2 cellular contexts compared by ENCODE assay signal in the genomic region with DNA sequence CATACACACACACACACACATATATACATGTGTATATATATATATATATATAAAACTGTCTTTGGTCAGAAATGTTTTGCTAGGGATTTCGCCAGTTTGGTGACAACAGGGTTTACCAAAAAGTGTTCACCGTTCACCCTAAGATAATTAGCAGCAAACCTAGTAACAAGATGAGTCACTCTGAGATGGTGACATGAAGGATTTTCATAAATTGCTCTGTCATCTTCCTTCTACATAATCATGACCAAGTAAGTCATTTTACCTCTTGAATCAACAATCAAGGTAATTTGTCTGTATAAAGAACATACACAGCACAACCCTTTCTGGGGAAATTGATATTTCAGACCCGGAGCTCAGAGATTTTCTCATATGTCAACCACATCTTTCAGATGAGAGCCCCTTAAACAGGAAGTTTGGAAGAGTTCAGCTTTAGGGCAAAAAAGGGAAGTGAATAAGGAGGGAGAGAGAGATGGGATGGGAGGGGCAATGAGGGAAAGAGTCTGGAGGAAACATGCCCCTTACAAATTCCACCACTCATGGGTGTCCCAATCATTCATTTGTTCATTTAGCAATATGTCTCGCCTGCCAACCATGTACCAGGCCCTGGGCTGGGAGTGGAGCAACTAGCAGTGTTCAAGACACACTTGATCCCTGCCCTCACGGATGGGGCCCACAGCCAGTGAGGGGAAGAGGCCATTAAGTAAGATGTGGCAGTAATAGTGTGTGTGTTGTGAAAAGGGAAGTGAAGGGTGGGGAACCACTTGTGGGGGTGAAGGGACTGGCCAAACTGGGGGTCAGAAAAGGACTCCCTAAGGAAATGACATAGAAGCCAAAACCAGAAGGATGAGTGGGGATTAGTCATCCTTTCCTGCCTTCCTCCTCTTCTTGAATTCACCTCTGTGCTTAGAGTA.
A peak's percentile ranks its signal among the peaks of the same experiment; 100 is the strongest.
TF ChIP-seq lines count a peak whose summit lies in the region.

No MANE protein-coding gene starts in this region.

TF ChIP-seq in HepG2, 621 proteins besides CTCF, POLR2A, EP300 and RAD21 (continues in another document):
- TF ChIP-seq, protein P1, sequence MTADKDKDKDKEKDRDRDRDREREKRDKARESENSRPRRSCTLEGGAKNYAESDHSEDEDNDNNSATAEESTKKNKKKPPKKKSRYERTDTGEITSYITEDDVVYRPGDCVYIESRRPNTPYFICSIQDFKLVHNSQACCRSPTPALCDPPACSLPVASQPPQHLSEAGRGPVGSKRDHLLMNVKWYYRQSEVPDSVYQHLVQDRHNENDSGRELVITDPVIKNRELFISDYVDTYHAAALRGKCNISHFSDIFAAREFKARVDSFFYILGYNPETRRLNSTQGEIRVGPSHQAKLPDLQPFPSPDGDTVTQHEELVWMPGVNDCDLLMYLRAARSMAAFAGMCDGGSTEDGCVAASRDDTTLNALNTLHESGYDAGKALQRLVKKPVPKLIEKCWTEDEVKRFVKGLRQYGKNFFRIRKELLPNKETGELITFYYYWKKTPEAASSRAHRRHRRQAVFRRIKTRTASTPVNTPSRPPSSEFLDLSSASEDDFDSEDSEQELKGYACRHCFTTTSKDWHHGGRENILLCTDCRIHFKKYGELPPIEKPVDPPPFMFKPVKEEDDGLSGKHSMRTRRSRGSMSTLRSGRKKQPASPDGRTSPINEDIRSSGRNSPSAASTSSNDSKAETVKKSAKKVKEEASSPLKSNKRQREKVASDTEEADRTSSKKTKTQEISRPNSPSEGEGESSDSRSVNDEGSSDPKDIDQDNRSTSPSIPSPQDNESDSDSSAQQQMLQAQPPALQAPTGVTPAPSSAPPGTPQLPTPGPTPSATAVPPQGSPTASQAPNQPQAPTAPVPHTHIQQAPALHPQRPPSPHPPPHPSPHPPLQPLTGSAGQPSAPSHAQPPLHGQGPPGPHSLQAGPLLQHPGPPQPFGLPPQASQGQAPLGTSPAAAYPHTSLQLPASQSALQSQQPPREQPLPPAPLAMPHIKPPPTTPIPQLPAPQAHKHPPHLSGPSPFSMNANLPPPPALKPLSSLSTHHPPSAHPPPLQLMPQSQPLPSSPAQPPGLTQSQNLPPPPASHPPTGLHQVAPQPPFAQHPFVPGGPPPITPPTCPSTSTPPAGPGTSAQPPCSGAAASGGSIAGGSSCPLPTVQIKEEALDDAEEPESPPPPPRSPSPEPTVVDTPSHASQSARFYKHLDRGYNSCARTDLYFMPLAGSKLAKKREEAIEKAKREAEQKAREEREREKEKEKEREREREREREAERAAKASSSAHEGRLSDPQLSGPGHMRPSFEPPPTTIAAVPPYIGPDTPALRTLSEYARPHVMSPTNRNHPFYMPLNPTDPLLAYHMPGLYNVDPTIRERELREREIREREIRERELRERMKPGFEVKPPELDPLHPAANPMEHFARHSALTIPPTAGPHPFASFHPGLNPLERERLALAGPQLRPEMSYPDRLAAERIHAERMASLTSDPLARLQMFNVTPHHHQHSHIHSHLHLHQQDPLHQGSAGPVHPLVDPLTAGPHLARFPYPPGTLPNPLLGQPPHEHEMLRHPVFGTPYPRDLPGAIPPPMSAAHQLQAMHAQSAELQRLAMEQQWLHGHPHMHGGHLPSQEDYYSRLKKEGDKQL (CRISPR knock-in tag; IDR thresholded peaks at IDR 0.05; ENCODE audit: low read depth), result no peak
- TF ChIP-seq ZFP90 (CRISPR knock-in tag; IDR thresholded peaks at IDR 0.05; ENCODE audit: borderline replicate concordance), result no peak
- TF ChIP-seq, protein P2, sequence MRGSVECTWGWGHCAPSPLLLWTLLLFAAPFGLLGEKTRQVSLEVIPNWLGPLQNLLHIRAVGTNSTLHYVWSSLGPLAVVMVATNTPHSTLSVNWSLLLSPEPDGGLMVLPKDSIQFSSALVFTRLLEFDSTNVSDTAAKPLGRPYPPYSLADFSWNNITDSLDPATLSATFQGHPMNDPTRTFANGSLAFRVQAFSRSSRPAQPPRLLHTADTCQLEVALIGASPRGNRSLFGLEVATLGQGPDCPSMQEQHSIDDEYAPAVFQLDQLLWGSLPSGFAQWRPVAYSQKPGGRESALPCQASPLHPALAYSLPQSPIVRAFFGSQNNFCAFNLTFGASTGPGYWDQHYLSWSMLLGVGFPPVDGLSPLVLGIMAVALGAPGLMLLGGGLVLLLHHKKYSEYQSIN (CRISPR knock-in tag; IDR thresholded peaks at IDR 0.05; ENCODE audit: borderline replicate concordance), result no peak
- TF ChIP-seq, protein P3, sequence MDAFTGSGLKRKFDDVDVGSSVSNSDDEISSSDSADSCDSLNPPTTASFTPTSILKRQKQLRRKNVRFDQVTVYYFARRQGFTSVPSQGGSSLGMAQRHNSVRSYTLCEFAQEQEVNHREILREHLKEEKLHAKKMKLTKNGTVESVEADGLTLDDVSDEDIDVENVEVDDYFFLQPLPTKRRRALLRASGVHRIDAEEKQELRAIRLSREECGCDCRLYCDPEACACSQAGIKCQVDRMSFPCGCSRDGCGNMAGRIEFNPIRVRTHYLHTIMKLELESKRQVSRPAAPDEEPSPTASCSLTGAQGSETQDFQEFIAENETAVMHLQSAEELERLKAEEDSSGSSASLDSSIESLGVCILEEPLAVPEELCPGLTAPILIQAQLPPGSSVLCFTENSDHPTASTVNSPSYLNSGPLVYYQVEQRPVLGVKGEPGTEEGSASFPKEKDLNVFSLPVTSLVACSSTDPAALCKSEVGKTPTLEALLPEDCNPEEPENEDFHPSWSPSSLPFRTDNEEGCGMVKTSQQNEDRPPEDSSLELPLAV (CRISPR knock-in tag; conservative IDR thresholded peaks at IDR 0.05; ENCODE audit: low read depth), result no peak
- TF ChIP-seq, protein P4, sequence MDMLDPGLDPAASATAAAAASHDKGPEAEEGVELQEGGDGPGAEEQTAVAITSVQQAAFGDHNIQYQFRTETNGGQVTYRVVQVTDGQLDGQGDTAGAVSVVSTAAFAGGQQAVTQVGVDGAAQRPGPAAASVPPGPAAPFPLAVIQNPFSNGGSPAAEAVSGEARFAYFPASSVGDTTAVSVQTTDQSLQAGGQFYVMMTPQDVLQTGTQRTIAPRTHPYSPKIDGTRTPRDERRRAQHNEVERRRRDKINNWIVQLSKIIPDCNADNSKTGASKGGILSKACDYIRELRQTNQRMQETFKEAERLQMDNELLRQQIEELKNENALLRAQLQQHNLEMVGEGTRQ (IDR thresholded peaks at IDR 0.05; ENCODE audit: low read depth, low read length), result no peak
- TF ChIP-seq, protein P4 (CRISPR knock-in tag; IDR thresholded peaks at IDR 0.05; ENCODE audit: borderline replicate concordance), result no peak
- TF ChIP-seq ZNF44 (CRISPR knock-in tag; IDR thresholded peaks at IDR 0.05), result no peak
- TF ChIP-seq, protein P5, sequence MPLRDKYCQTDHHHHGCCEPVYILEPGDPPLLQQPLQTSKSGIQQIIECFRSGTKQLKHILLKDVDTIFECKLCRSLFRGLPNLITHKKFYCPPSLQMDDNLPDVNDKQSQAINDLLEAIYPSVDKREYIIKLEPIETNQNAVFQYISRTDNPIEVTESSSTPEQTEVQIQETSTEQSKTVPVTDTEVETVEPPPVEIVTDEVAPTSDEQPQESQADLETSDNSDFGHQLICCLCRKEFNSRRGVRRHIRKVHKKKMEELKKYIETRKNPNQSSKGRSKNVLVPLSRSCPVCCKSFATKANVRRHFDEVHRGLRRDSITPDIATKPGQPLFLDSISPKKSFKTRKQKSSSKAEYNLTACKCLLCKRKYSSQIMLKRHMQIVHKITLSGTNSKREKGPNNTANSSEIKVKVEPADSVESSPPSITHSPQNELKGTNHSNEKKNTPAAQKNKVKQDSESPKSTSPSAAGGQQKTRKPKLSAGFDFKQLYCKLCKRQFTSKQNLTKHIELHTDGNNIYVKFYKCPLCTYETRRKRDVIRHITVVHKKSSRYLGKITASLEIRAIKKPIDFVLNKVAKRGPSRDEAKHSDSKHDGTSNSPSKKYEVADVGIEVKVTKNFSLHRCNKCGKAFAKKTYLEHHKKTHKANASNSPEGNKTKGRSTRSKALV (CRISPR knock-in tag; IDR thresholded peaks at IDR 0.05), result no peak

TF ChIP-seq in GM12878, 131 proteins besides CTCF, POLR2A, EP300 and RAD21 (continued from another document):
- TF ChIP-seq BCL11A (IDR thresholded peaks at IDR 0.05; ENCODE audit: low read depth, low read length) (no peak), SUPT20H (IDR thresholded peaks at IDR 0.05; ENCODE audit: borderline replicate concordance, control insufficient read depth, low read depth, low read length) (no peak), ZZZ3 (IDR thresholded peaks at IDR 0.05; ENCODE audit: control insufficient read depth, insufficient read length, low read depth) (no peak), EED (IDR thresholded peaks at IDR 0.05; ENCODE audit: low read depth) (0 out of 2 replicates have a peak, but pooled peaks have one; percentile 32), SMAD1 (IDR thresholded peaks at IDR 0.05; ENCODE audit: low read depth, partially characterized antibody) (no peak), ZNF24 (IDR thresholded peaks at IDR 0.05) (no peak), LARP7 (IDR thresholded peaks at IDR 0.05) (no peak), HCFC1 (IDR thresholded peaks at IDR 0.05; ENCODE audit: low read length) (no peak), SUZ12 (IDR thresholded peaks at IDR 0.05; ENCODE audit: unreplicated experiment) (no peak), SRF (IDR thresholded peaks at IDR 0.05; ENCODE audit: low read depth in 2 of 2, low read length in 2 of 2) (no peak), ETV6 (conservative IDR thresholded peaks at IDR 0.05 in 1 of 2, IDR thresholded peaks at IDR 0.05 in 1 of 2; ENCODE audit: borderline replicate concordance in 1 of 2, low read depth in 1 of 2) (0 out of 4 replicates have a peak, but pooled peaks of 1 of the 2 experiments have one; percentile 38), ZNF384 (IDR thresholded peaks at IDR 0.05; ENCODE audit: borderline replicate concordance, low read depth, low read length) (no peak), MEF2A (IDR thresholded peaks at IDR 0.05; ENCODE audit: insufficient read depth, low read depth, low read length) (no peak)
- TF ChIP-seq, protein P6, sequence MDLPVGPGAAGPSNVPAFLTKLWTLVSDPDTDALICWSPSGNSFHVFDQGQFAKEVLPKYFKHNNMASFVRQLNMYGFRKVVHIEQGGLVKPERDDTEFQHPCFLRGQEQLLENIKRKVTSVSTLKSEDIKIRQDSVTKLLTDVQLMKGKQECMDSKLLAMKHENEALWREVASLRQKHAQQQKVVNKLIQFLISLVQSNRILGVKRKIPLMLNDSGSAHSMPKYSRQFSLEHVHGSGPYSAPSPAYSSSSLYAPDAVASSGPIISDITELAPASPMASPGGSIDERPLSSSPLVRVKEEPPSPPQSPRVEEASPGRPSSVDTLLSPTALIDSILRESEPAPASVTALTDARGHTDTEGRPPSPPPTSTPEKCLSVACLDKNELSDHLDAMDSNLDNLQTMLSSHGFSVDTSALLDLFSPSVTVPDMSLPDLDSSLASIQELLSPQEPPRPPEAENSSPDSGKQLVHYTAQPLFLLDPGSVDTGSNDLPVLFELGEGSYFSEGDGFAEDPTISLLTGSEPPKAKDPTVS (IDR thresholded peaks at IDR 0.05; ENCODE audit: low read depth, low read length), result no peak
TF ChIP-seq in GM12878: peak in this region for 3.
